In the genomic region with DNA sequence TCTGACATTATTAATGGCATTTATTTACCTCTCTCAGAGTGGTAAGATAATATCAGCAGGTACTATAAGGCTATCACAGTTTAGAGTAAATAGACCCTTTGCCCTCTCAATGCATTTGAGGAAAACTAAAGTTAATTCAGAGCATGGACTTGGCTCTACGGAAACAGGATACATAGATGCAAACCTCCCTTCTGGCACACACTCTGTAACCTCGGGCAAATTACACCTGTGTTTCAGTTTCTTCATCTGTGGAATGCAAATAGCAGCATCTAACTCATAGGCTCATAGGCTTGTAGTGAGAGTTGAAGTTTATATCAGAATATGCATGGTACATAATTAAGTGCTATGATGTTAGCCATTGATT, we compare ENCODE assay signal across 9 cellular contexts. TPM values are rescaled to one million over a fixed set of nuclear protein-coding genes. Genes with fewer than 3 reads are reported as not detected.
DNase-seq lines count a peak whose midpoint lies in the region; ATAC-seq lines count a peak whose summit lies in the region.
"Had no signal": no experiment of that assay in that cellular context is flagged by ENCODE, and none has a peak within 500 bp of the region (broad histone marks: within the 10 kb centered on the region; RNA-seq: fewer than 3 reads in every experiment).

No MANE protein-coding gene starts in this region.

- intact Hi-C loops in left colon (cut with DNase I, micrococcal nuclease), result no loop called here
- intact Hi-C loops in left ventricle myocardium superior (cut with micrococcal nuclease), result no loop called here

- ATAC-seq in GM18858 (IDR thresholded peaks at IDR 0.05; ENCODE audit: unreplicated experiment) (peak; percentile 70), GM21786 (IDR thresholded peaks at IDR 0.05; ENCODE audit: unreplicated experiment) (peak; percentile 75), HG03469 (IDR thresholded peaks at IDR 0.05; ENCODE audit: unreplicated experiment) (peak; percentile 62), left colon (peak; percentile 54), left ventricle myocardium superior (no peak)

- DNase-seq in left colon (no peak), left ventricle myocardium superior (no peak), NCI-H128 (lab: John Stamatoyannopoulos, UW; ENCODE audit: unreplicated experiment) (no peak), NCI-H226 (no peak)
- no peak for DNase-seq in effector CD8-positive, alpha-beta T cell (lab: John Stamatoyannopoulos, UW)
- DNase-seq: Kasumi-1 had no signal

RNA-seq across cellular contexts. Expression of gene RAPGEF5, which starts 5.6 kb away (rescaled TPM):
- total RNA-seq in left colon, result 10 to 100 TPM; 51.7 to 62.9 TPM
- 11.4 TPM for total RNA-seq in left ventricle myocardium superior
